Comparison of ENCODE assay signal across 8 cellular contexts in genomic region chr16:9008335-9009260, GRCh38. TPM values are rescaled to one million over a fixed set of nuclear protein-coding genes. Genes with fewer than 3 reads are reported as not detected.
DNase-seq lines count a peak whose midpoint lies in the region; ATAC-seq and TF ChIP-seq lines count a peak whose summit lies in the region.

No MANE protein-coding gene starts in this region.

- no peaks in the 10 kb centered on the region for H3K4me1 Mint-ChIP-seq in endodermal cell

- peaks cover 10% of the 10 kb centered on the region for H3K27me3 Mint-ChIP-seq in endodermal cell (ENCODE audit: insufficient read depth)

- H3K9me3 ChIP-seq in endodermal cell (ENCODE audit: control insufficient read depth, low read length) (no peaks in the 10 kb centered on the region), mucosa of rectum (ENCODE audit: control insufficient read depth in 2 of 2, low read length in 2 of 2) (no peaks in the 10 kb centered on the region)

- no peak overlapping the region for H3K4me3 Mint-ChIP-seq in endodermal cell

- H3K4me3 ChIP-seq in endodermal cell (ENCODE audit: low read length) (no peak overlapping the region), mucosa of rectum (ENCODE audit: low read length in 2 of 2) (peak overlapping the region; percentile 34 to 69)

- ATAC-seq in GM18498 (IDR thresholded peaks at IDR 0.05; ENCODE audit: unreplicated experiment) (peak; percentile 90), HG03103 (IDR thresholded peaks at IDR 0.05; ENCODE audit: low read depth, unreplicated experiment) (peak; percentile 72)

- DNase-seq in A172 (ENCODE audit: low spot score) (peak; percentile 45), NCI-H774 (lab: John Stamatoyannopoulos, UW) (peak; percentile 51), endodermal cell (peak; percentile 95)
- DNase-seq in activated CD8-positive, alpha-beta memory T cell treated with anti-CD3 and anti-CD28 coated beads for 4 hours (ENCODE audit: low read depth in 2 of 2) = peak; percentile 34 to 42
- peak; percentile 20 to 50 for DNase-seq in stimulated activated CD8-positive, alpha-beta memory T cell treated with anti-CD3 and anti-CD28 coated beads, Interleukin-4, amount 100 ng/mL, for 1 hour (ENCODE audit: low read depth in 2 of 2, low spot score in 1 of 2)

- WGBS in endodermal cell (ENCODE audit: insufficient coverage in 1 of 2, insufficient read length in 1 of 2), 2 experiments = 37 to 44% methylated on average over 29 to 34 of the region's 34 CpGs

- no peak overlapping the region for H3K27ac Mint-ChIP-seq in endodermal cell

- peak; percentile 96 for TF ChIP-seq CTCF in endodermal cell (conservative IDR thresholded peaks at IDR 0.05)

- no peaks in the 10 kb centered on the region for H3K9me3 Mint-ChIP-seq in endodermal cell

- no peak overlapping the region for H3K9ac ChIP-seq in endodermal cell (ENCODE audit: extremely low read depth, low read length, poor library complexity, severe bottlenecking)
- H3K9ac ChIP-seq in mucosa of rectum (ENCODE audit: low read depth in 1 of 2, low read length in 2 of 2) = peak overlapping the region; percentile 64 to 72

- H3K36me3 Mint-ChIP-seq in endodermal cell (ENCODE audit: low read depth) = no peaks in the 10 kb centered on the region

- peaks cover 3% of the 10 kb centered on the region for H3K4me1 ChIP-seq in endodermal cell (ENCODE audit: control insufficient read depth, insufficient read depth, low read length)
- H3K4me1 ChIP-seq in mucosa of rectum (ENCODE audit: control insufficient read depth in 2 of 2, insufficient read depth in 2 of 2, low read length in 2 of 2) = peaks cover 12 to 14% of the 10 kb centered on the region in 2 donors

- H3K27me3 ChIP-seq in endodermal cell (ENCODE audit: control insufficient read depth, insufficient read depth, low read length, poor library complexity, severe bottlenecking) = no peaks in the 10 kb centered on the region
- no peaks in the 10 kb centered on the region for H3K27me3 ChIP-seq in mucosa of rectum (ENCODE audit: control insufficient read depth in 2 of 2, insufficient read depth in 2 of 2, low read length in 2 of 2)

- H3K27ac ChIP-seq in endodermal cell (ENCODE audit: low read depth, low read length) (no peak overlapping the region), mucosa of rectum (ENCODE audit: low read depth in 2 of 2, low read length in 2 of 2) (no peak overlapping the region)

- no peaks in the 10 kb centered on the region for H3K36me3 ChIP-seq in endodermal cell (ENCODE audit: control insufficient read depth, insufficient read depth, low read length)
- no peaks in the 10 kb centered on the region for H3K36me3 ChIP-seq in mucosa of rectum (ENCODE audit: control insufficient read depth in 2 of 2, insufficient read depth in 2 of 2, low read length in 2 of 2)

RNA-seq across cellular contexts. Expression of gene USP7, which starts 44.9 kb away (rescaled TPM):
- total RNA-seq in A172 (2014; rRNA removed; shearing (Covaris generic)) = 49.8 and 62.1 TPM in 2 replicates
- total RNA-seq in endodermal cell = 100 to 1,000 TPM; 114 to 140 TPM
- polyA plus RNA-seq in endodermal cell (2013, experiment 1 of 2) = 101 TPM
- 95.6 TPM for polyA plus RNA-seq in endodermal cell (2013, experiment 2 of 2)

Comparison
In these comparisons a context has a peak if more than half of its experiments do, and no peak if none do; other contexts are left out.
1. DNase-seq: peak in every context shown above with its lines; median percentile 95 in endodermal cell; 51 in NCI-H774; 45 in A172; 38 in activated CD8-positive, alpha-beta memory T cell treated with anti-CD3 and anti-CD28 coated beads for 4 hours; 35 in stimulated activated CD8-positive, alpha-beta memory T cell treated with anti-CD3 and anti-CD28 coated beads, Interleukin-4, amount 100 ng/mL, for 1 hour.